8 cellular contexts compared by ENCODE assay signal in the genomic region with DNA sequence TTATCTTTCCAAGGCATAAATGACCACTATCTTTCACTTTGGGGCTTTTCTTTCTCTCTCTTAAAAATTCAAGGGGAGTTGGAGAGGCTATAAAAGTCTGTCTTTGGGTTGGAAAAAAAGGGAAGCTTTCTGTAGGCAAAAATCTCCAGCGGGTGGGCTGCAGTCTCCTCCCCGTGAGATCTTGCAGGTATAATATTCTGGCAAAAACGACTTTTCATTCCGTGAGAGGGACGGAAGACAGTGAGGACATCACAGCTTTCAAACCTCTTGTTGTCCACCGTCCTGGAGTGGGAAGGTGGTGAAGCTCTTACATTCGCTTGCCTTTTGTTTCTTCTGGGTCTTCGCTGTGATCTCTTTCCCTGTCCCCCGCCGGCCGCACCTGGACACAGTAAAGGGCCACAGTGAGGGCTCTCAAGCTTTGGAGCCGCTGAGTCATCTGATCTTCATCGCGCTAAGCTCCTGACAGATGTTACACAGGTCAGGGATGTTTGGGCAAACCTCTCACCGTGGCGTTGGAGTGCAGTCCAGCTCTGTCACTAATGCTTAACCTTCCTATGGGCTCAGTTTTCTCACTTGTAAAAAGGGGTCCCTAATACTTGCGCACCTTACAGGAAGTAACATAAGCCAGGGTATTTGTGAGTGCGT.
DNase-seq lines count a peak whose midpoint lies in the region; ATAC-seq and TF ChIP-seq lines count a peak whose summit lies in the region.

No MANE protein-coding gene starts in this region.

- no peaks in the 10 kb centered on the region for H3K36me3 ChIP-seq in ascending aorta
- H3K36me3 ChIP-seq in tibial nerve: no peaks in the 10 kb centered on the region

- H3K27me3 ChIP-seq in ascending aorta: no peaks in the 10 kb centered on the region
- H3K27me3 ChIP-seq in tibial nerve: no peaks in the 10 kb centered on the region

- 65 to 75% methylated on average over 18 of the region's 18 CpGs for WGBS in tibial nerve, 2 donors

- intact Hi-C loops in ascending aorta (cut with DNase I): no loop called here

- H3K9me3 ChIP-seq in ascending aorta: no peaks in the 10 kb centered on the region
- H3K9me3 ChIP-seq in tibial nerve: no peaks in the 10 kb centered on the region

- no peak for TF ChIP-seq EP300 in tibial nerve (IDR thresholded peaks at IDR 0.05)

- TF ChIP-seq CTCF in ascending aorta (IDR thresholded peaks at IDR 0.05) (no peak), tibial nerve (IDR thresholded peaks at IDR 0.05) (no peak)

- ATAC-seq in GM18498 (IDR thresholded peaks at IDR 0.05; ENCODE audit: unreplicated experiment): no peak
- ATAC-seq in GM19397 (IDR thresholded peaks at IDR 0.05; ENCODE audit: unreplicated experiment): no peak
- ATAC-seq in HG02588 (IDR thresholded peaks at IDR 0.05; ENCODE audit: unreplicated experiment): no peak

- H3K27ac ChIP-seq in ascending aorta (no peak overlapping the region), tibial nerve (peak overlapping the region in 2 of 4 donors; percentile 35 to 71)

- H3K4me1 ChIP-seq in ascending aorta: no peaks in the 10 kb centered on the region
- peaks cover 0 to 8% (median 1%) of the 10 kb centered on the region in 4 donors for H3K4me1 ChIP-seq in tibial nerve

- no peak for TF ChIP-seq POLR2A in tibial nerve (IDR thresholded peaks at IDR 0.05)

- DNase-seq in activated T-cell treated with anti-CD3 and anti-CD28 coated beads, Interleukin-2, amount 50 U/mL, for 1 hour: peak; percentile 17
- no peak for DNase-seq in activated T-cell treated with anti-CD3 and anti-CD28 coated beads, Interleukin-2, amount 50 U/mL, for 48 hours
- DNase-seq in ascending aorta (ENCODE audit: low spot score in 2 of 2) (no peak), left kidney (ENCODE audit: low read depth, low spot score) (peak; percentile 47), tibial nerve (ENCODE audit: low spot score in 2 of 2) (no peak)

- H3K4me3 ChIP-seq in ascending aorta: peak overlapping the region; percentile 65 to 72
- peak overlapping the region; percentile 45 to 70 (median 53) for H3K4me3 ChIP-seq in tibial nerve

Comparison
In these comparisons a context has a peak if more than half of its experiments do, and no peak if none do; other contexts are left out.
1. DNase-seq: peak in activated T-cell treated with anti-CD3 and anti-CD28 coated beads, Interleukin-2, amount 50 U/mL, for 1 hour (single experiment) and left kidney (single experiment); none in activated T-cell treated with anti-CD3 and anti-CD28 coated beads, Interleukin-2, amount 50 U/mL, for 48 hours (0 of 2), ascending aorta (0 of 2) and tibial nerve (0 of 2).